In genomic region chr12:101877816-101878811, GRCh38 we compare ENCODE assay signal across 8 cellular contexts. TPM values are rescaled to one million over a fixed set of nuclear protein-coding genes. Genes with fewer than 3 reads are reported as not detected.
DNase-seq lines count a peak whose midpoint lies in the region; ATAC-seq and TF ChIP-seq lines count a peak whose summit lies in the region.

No MANE protein-coding gene starts in this region.

- peak overlapping the region; percentile 80 to 95 (median 88) for H3K4me3 Mint-ChIP-seq in IgD-negative memory B cell
- peak overlapping the region; percentile 95 for H3K4me3 Mint-ChIP-seq in activated T-helper 17 cell treated with anti-CD3 and anti-CD28 coated beads, Interleukin-2, amount 50 U/mL, for 72 hours

- H3K27ac ChIP-seq in left ventricle myocardium inferior (replicated peaks), result peak overlapping the region; percentile 95

- peak overlapping the region; percentile 90 for H3K9ac ChIP-seq in ES-I3 (ENCODE audit: low read depth, low read length)

- H3K36me3 ChIP-seq in ES-I3 (ENCODE audit: insufficient read depth, low read length) (no peaks in the 10 kb centered on the region), left ventricle myocardium inferior (no peaks in the 10 kb centered on the region)

- no peaks in the 10 kb centered on the region for H3K27me3 ChIP-seq in left ventricle myocardium inferior (ENCODE audit: low read depth)

- no peak for TF ChIP-seq CTCF in left ventricle myocardium inferior (IDR thresholded peaks at IDR 0.05; ENCODE audit: borderline replicate concordance)

- H3K9me3 Mint-ChIP-seq in IgD-negative memory B cell, result no peaks in the 10 kb centered on the region
- H3K9me3 Mint-ChIP-seq in activated T-helper 17 cell treated with anti-CD3 and anti-CD28 coated beads, Interleukin-2, amount 50 U/mL, for 72 hours, result no peaks in the 10 kb centered on the region

- H3K4me3 ChIP-seq in left ventricle myocardium inferior, result peak overlapping the region; percentile 88

- peaks cover 4% of the 10 kb centered on the region for H3K36me3 Mint-ChIP-seq in IgD-negative memory B cell
- H3K36me3 Mint-ChIP-seq in activated T-helper 17 cell treated with anti-CD3 and anti-CD28 coated beads, Interleukin-2, amount 50 U/mL, for 72 hours (ENCODE audit: low read depth), result no peaks in the 10 kb centered on the region

- ATAC-seq in GM21528 (IDR thresholded peaks at IDR 0.05; ENCODE audit: low FRiP score, unreplicated experiment), result peak; percentile 26
- ATAC-seq in activated T-helper 17 cell treated with anti-CD3 and anti-CD28 coated beads, Interleukin-2, amount 50 U/mL, for 72 hours (replicated peaks), result peak; percentile 34

- H3K27me3 Mint-ChIP-seq in IgD-negative memory B cell, result no peaks in the 10 kb centered on the region
- no peaks in the 10 kb centered on the region for H3K27me3 Mint-ChIP-seq in activated T-helper 17 cell treated with anti-CD3 and anti-CD28 coated beads, Interleukin-2, amount 50 U/mL, for 72 hours

- H3K4me1 ChIP-seq in ES-I3 (ENCODE audit: insufficient read depth, low read length), result no peaks in the 10 kb centered on the region
- H3K4me1 ChIP-seq in left ventricle myocardium inferior, result peaks cover 40% of the 10 kb centered on the region

- DNase-seq in left ventricle myocardium inferior (peak; percentile 22), retina (peak; percentile 53), NCI-H524 treated with DMSO at 0.1 percent for 48 hours (lab: John Stamatoyannopoulos, UW) (no peak), NCI-H1436 treated with DMSO at 0.1 percent for 48 hours (lab: John Stamatoyannopoulos, UW) (no peak)

- intact Hi-C loops in left ventricle myocardium inferior (cut with micrococcal nuclease), result no loop called here

- H3K4me1 Mint-ChIP-seq in IgD-negative memory B cell, result peaks cover 12 to 13% (median 13%) of the 10 kb centered on the region in 3 donors
- peaks cover 12% of the 10 kb centered on the region for H3K4me1 Mint-ChIP-seq in activated T-helper 17 cell treated with anti-CD3 and anti-CD28 coated beads, Interleukin-2, amount 50 U/mL, for 72 hours

- H3K9me3 ChIP-seq in ES-I3 (ENCODE audit: control insufficient read depth, insufficient read depth, low read length) (no peaks in the 10 kb centered on the region), left ventricle myocardium inferior (replicated peaks) (no peaks in the 10 kb centered on the region)

- H3K27ac Mint-ChIP-seq in IgD-negative memory B cell, result peak overlapping the region; percentile 70 to 91 (median 87)
- peak overlapping the region; percentile 87 for H3K27ac Mint-ChIP-seq in activated T-helper 17 cell treated with anti-CD3 and anti-CD28 coated beads, Interleukin-2, amount 50 U/mL, for 72 hours

RNA-seq across cellular contexts. Expression of gene DRAM1, which starts 0.7 kb away (rescaled TPM):
- polyA plus RNA-seq in IgD-negative memory B cell, result 7.4 TPM
- total RNA-seq in activated T-helper 17 cell treated with anti-CD3 and anti-CD28 coated beads, Interleukin-2, amount 50 U/mL, for 72 hours, result 1 to 10 TPM; 6.0 to 7.0 TPM
- total RNA-seq in left ventricle myocardium inferior, result 5.3 TPM

RNA-seq across cellular contexts. Expression of gene GNPTAB, which starts 47.4 kb away (rescaled TPM):
- 28.0 TPM for polyA plus RNA-seq in IgD-negative memory B cell
- 10 to 100 TPM; 29.8 to 41.1 TPM for total RNA-seq in activated T-helper 17 cell treated with anti-CD3 and anti-CD28 coated beads, Interleukin-2, amount 50 U/mL, for 72 hours
- total RNA-seq in left ventricle myocardium inferior, result 55.2 TPM

Comparison
In these comparisons a context has a peak if more than half of its experiments do, and no peak if none do; other contexts are left out.
1. DNase-seq: peak in left ventricle myocardium inferior (single experiment) and retina (single experiment); none in NCI-H524 treated with DMSO at 0.1 percent for 48 hours (single experiment) and NCI-H1436 treated with DMSO at 0.1 percent for 48 hours (single experiment).